Comparison of ENCODE assay signal across 24 cellular contexts in the genomic region with DNA sequence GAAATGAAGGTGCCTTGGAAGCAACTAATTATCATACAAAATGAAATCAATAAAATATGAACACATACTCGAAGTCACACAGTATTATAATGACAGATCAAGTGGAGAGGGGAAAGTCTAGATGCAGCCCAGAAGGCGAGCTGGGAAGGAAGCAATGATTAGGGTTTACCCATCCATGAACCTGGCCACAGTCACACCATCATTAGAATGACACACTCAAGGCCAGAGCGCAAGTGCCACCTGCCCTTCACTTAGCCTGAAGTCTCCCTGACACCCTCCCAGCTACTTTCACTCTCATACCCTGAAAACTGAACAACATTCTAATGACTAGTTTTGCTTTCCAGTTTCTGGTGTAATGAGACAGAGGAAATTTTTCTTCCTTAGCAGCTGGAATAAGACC.
"Had no signal": no experiment of that assay in that cellular context is flagged by ENCODE, and none has a peak within 500 bp of the region (broad histone marks: within the 10 kb centered on the region; RNA-seq: fewer than 3 reads in every experiment).

No MANE protein-coding gene starts in this region.

- H3K4me1 ChIP-seq: body of pancreas, SJCRH30 had no signal

- H3K4me3 Mint-ChIP-seq: central memory CD8-positive, alpha-beta T cell; T-helper 2 cell treated with Interferon-gamma antibody and Interleukin-4, amounts not matched to agents 5 μg/mL and 100 μg/mL, for 36 hours had no signal

- H3K4me2 ChIP-seq: SK-N-SH had no signal

- H3K27me3 Mint-ChIP-seq: central memory CD8-positive, alpha-beta T cell had no signal

- H3K36me3 ChIP-seq: SJCRH30 had no signal

- H3K4me1 Mint-ChIP-seq: central memory CD8-positive, alpha-beta T cell had no signal

- H3K27me3 ChIP-seq: body of pancreas, SJCRH30 had no signal

- FAIRE-seq: bronchial epithelial cell had no signal

- H3K9me3 ChIP-seq: body of pancreas, SJCRH30, SK-N-SH had no signal

- H3K9ac ChIP-seq: SK-N-SH had no signal

- DNase-seq: activated CD4-positive, alpha-beta T cell treated with anti-CD3 and anti-CD28 coated beads for 48 hours; activated CD4-positive, alpha-beta T cell treated with anti-CD3 and anti-CD28 coated beads, Interleukin-2, amount 50 U/mL, for 48 hours; activated gamma-delta T cell treated with Interleukin-2 at 50 U/mL for 16 hours; activated naive CD4-positive, alpha-beta T cell treated with anti-CD3 and anti-CD28 coated beads, Interleukin-2, amount 50 U/mL, for 16 hours; activated T-cell treated with anti-CD3 and anti-CD28 coated beads for 4 hours; activated T-cell treated with anti-CD3 and anti-CD28 coated beads, Interleukin-2, amount 50 U/mL, for 48 hours; aorta; body of pancreas; NCI-H1092; NCI-H1436 treated with DMSO at 0.1 percent for 48 hours; NCI-H2081; NCI-H510A treated with DMSO at 0.1 percent for 48 hours; OCI-M1; Right ventricle myocardium superior; RPMI8226; SJCRH30; SK-N-SH; T-helper 1 cell had no signal

- H3K27ac ChIP-seq: body of pancreas, SJCRH30 had no signal

- H3K9me3 Mint-ChIP-seq: activated T-helper 2 cell treated with anti-CD3 and anti-CD28 coated beads, Interferon-gamma antibody, Interleukin-2, Interleukin-4, amounts not matched to agents 10 μg/mL and 5 μg/mL and 100 μg/mL, durations not matched to agents 14 hours and 24 hours and 36 hours; central memory CD8-positive, alpha-beta T cell; T-helper 2 cell treated with Interferon-gamma antibody and Interleukin-4, amounts not matched to agents 5 μg/mL and 100 μg/mL, for 36 hours had no signal

- H3K4me3 ChIP-seq: body of pancreas, SJCRH30 had no signal

- H3K27ac Mint-ChIP-seq: activated T-helper 2 cell treated with anti-CD3 and anti-CD28 coated beads, Interferon-gamma antibody, Interleukin-2, Interleukin-4, amounts not matched to agents 10 μg/mL and 5 μg/mL and 100 μg/mL, durations not matched to agents 14 hours and 24 hours and 36 hours; T-helper 2 cell treated with Interferon-gamma antibody and Interleukin-4, amounts not matched to agents 5 μg/mL and 100 μg/mL, for 36 hours had no signal

- ATAC-seq: activated CD4-positive, CD25-positive, alpha-beta regulatory T cell treated with anti-CD3 and anti-CD28 coated beads, Interleukin-2, amount 50 U/mL, for 24 hours; body of pancreas; Panc1 had no signal
